Comparison of ENCODE assay signal across 8 cellular contexts in the genomic region with DNA sequence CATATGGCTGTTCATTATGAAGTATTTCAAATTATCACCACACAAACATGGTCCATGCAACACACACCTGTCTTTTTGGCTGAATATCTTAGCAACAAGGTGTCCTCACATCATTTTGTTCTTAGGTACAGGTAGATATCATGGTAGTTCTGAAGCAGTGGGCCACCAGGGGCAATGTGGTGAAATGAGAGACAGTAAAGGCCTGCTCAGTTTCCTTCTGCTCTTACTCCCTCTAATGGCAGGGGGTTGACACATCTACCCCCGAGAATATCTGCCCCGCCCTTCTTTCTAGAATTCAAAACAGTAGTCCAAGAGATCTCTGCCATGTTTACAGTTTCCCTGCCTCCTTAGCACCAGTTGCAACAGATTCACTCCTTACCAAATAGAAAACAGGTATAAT.
DNase-seq lines count a peak whose midpoint lies in the region; ATAC-seq and TF ChIP-seq lines count a peak whose summit lies in the region.

No MANE protein-coding gene starts in this region.

- no peaks in the 10 kb centered on the region for H3K36me3 ChIP-seq in HCT116 (ENCODE audit: control insufficient read depth in 1 of 2, insufficient read depth in 2 of 2, low read length in 2 of 2)

- POLR2A ChIA-PET in HCT116 (lab: Charles Lee), result no interaction called here

- BruUV-seq in HCT116 (replicated peaks; lab: Mats Ljungman, UMichigan), result no TSS peak

- CTCF ChIA-PET in HCT116 (lab: Charles Lee), result no interaction called here

- H3K27ac ChIP-seq in HCT116 (ENCODE audit: low read depth, low read length), result no peak overlapping the region

- H3K79me2 ChIP-seq in HCT116 (ENCODE audit: insufficient read depth, low read length), result no peaks in the 10 kb centered on the region

- peak; percentile 80 for ATAC-seq in HCT116

- no peak for TF ChIP-seq RAD21 in HCT116 (IDR thresholded peaks at IDR 0.05; ENCODE audit: low read depth)

- 0 out of 4 replicates have a peak, but pooled peaks cover 0 to 2% of the 10 kb centered on the region in 2 experiments for H3K4me1 ChIP-seq in HCT116 (ENCODE audit: control insufficient read depth in 1 of 2, insufficient read depth in 2 of 2, low read length in 2 of 2)

- intact Hi-C loops in HCT116 (cut with micrococcal nuclease), result no loop called here

- H3K4me2 ChIP-seq in HCT116 (ENCODE audit: low read length), result no peak overlapping the region

- H3K9me3 ChIP-seq in HCT116 (ENCODE audit: control insufficient read depth in 1 of 2, insufficient read depth in 1 of 2, low read depth in 1 of 2, low read length in 2 of 2), result peaks cover 0 to 4% of the 10 kb centered on the region in 2 experiments; a peak in 1 of 4 replicates

- H4K20me1 ChIP-seq in HCT116 (ENCODE audit: insufficient read depth), result no peaks in the 10 kb centered on the region

- H3K9me2 ChIP-seq in HCT116 (ENCODE audit: insufficient read depth), result no peaks in the 10 kb centered on the region

- H2AFZ ChIP-seq in HCT116 (ENCODE audit: low read depth, low read length, poor library complexity, severe bottlenecking), result no peak overlapping the region

- RAD21 ChIA-PET in HCT116 (lab: Charles Lee; ENCODE audit: low non-redundant PET in 1 of 2, low total read pairs in 2 of 2, uncharacterized antibody in 2 of 2, unreplicated experiment in 2 of 2), result no interaction called here

- H3K9ac ChIP-seq in HCT116 (ENCODE audit: low read length), result no peak overlapping the region

- peak; percentile 24 to 39 (median 34); a peak in 3 of 6 replicates for TF ChIP-seq CTCF in HCT116 (IDR thresholded peaks at IDR 0.05 in 2 of 3, conservative IDR thresholded peaks at IDR 0.05 in 1 of 3; ENCODE audit: borderline replicate concordance in 1 of 3, insufficient read depth in 1 of 3, low read depth in 2 of 3, low read length in 2 of 3)

- peak; percentile 55 for DNase-seq in SIG-M5 treated with dmso at 0.1 percent for 504 hours (lab: John Stamatoyannopoulos, UW; ENCODE audit: unreplicated experiment)
- DNase-seq in SIG-M5 (lab: John Stamatoyannopoulos, UW), result no peak
- no peak for DNase-seq in HCT116 (ENCODE audit: low read depth, low spot score)
- peak; percentile 83 to 84 for DNase-seq in Kasumi-1 (lab: John Stamatoyannopoulos, UW)
- peak; percentile 51 for DNase-seq in RPMI7951 (ENCODE audit: low read depth)
- DNase-seq in globus pallidus (ENCODE audit: low spot score), result peak; percentile 4
- DNase-seq in activated effector memory CD4-positive, alpha-beta T cell treated with anti-CD3 and anti-CD28 coated beads, Interleukin-2, amount 50 U/mL, for 16 hours, result no peak
- no peak for DNase-seq in nucleus accumbens (lab: John Stamatoyannopoulos, UW)

- TF ChIP-seq POLR2A in HCT116 (IDR thresholded peaks at IDR 0.05; ENCODE audit: borderline replicate concordance, extremely low read depth, insufficient read depth, insufficient read length), result no peak

- H3K27me3 ChIP-seq in HCT116 (ENCODE audit: insufficient read depth, low read length), result no peaks in the 10 kb centered on the region

- no peak overlapping the region for H3K4me3 ChIP-seq in HCT116 (replicated peaks in 1 of 2; ENCODE audit: low read depth in 1 of 2, low read length in 2 of 2)

TF ChIP-seq in HCT116, 20 proteins besides CTCF, POLR2A, EP300 and RAD21:
- TF ChIP-seq FOSL1 (IDR thresholded peaks at IDR 0.05; ENCODE audit: low read depth) (no peak), CEBPB (IDR thresholded peaks at IDR 0.05; ENCODE audit: low read depth) (no peak)

Comparison
In these comparisons a context has a peak if more than half of its experiments do, and no peak if none do; other contexts are left out.
1. DNase-seq: peak in SIG-M5 treated with dmso at 0.1 percent for 504 hours (single experiment), Kasumi-1 (2 of 2), RPMI7951 (single experiment) and globus pallidus (single experiment); none in SIG-M5 (single experiment), HCT116 (single experiment), activated effector memory CD4-positive, alpha-beta T cell treated with anti-CD3 and anti-CD28 coated beads, Interleukin-2, amount 50 U/mL, for 16 hours (single experiment) and nucleus accumbens (0 of 56).